ENCODE assay signal across 14 cellular contexts in the genomic region with DNA sequence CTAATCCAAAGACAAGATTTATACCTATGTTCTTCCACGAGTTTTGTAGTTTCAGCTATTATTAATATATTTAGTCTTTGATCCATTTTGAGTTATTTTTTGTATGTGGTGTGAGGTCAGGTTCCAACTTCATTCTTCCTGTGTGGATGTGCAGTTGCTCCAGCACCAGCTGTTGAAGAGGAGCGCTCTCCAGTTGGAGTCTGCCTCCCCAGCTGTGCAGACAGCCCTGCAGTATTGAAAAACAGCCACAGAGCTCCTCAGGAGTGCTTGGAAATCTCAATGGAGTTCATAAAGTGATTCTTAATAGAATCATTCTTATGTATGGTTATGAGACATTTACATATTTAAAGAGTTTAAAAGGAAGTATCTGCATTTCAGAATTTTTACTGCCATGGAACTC. TPM values are rescaled to one million over a fixed set of nuclear protein-coding genes. Genes with fewer than 3 reads are reported as not detected.
DNase-seq lines count a peak whose midpoint lies in the region; ATAC-seq and TF ChIP-seq lines count a peak whose summit lies in the region.
"Had no signal": no experiment of that assay in that cellular context is flagged by ENCODE, and none has a peak within 500 bp of the region (broad histone marks: within the 10 kb centered on the region; RNA-seq: fewer than 3 reads in every experiment).

No MANE protein-coding gene starts in this region.

- no peaks in the 10 kb centered on the region for H3K27me3 Mint-ChIP-seq in T-helper 17 cell
- H3K27me3 Mint-ChIP-seq: CD4-positive, alpha-beta memory T cell had no signal

- DNase-seq in Right ventricle myocardium superior (no peak), cardiac septum (ENCODE audit: low spot score) (no peak), T-helper 17 cell (no peak), myocyte (ENCODE audit: low read depth) (peak; percentile 72), NCI-H1092 (lab: John Stamatoyannopoulos, UW) (no peak), GM20000 (ENCODE audit: low spot score) (no peak)
- DNase-seq: CD4-positive, alpha-beta memory T cell; NCI-H1930; NCI-H2171 treated with DMSO at 0.1 percent for 48 hours; NCI-H510A; NCI-H82; SHP77 treated with DMSO at 0.1 percent for 48 hours had no signal

- peak overlapping the region; percentile 14 for H3K27ac Mint-ChIP-seq in T-helper 17 cell

- peaks cover 33% of the 10 kb centered on the region for H3K4me1 Mint-ChIP-seq in T-helper 17 cell

- no peaks in the 10 kb centered on the region for H3K9me3 ChIP-seq in T-helper 17 cell (ENCODE audit: control insufficient read depth, low read length, poor library complexity, severe bottlenecking)

- H3K4me3 Mint-ChIP-seq in T-helper 17 cell: no peak overlapping the region
- H3K4me3 Mint-ChIP-seq: CD4-positive, alpha-beta memory T cell had no signal

- H3K36me3 Mint-ChIP-seq in T-helper 17 cell (ENCODE audit: low read depth): peaks cover 7% of the 10 kb centered on the region

- ATAC-seq in Right ventricle myocardium superior (ENCODE audit: poor library complexity) (peak; percentile 49), T-helper 17 cell (no peak), HG03108 (IDR thresholded peaks at IDR 0.05; ENCODE audit: unreplicated experiment) (no peak)
- ATAC-seq: HepG2 had no signal

- no peak for TF ChIP-seq CTCF in GM20000 (IDR thresholded peaks at IDR 0.05; ENCODE audit: extremely low read depth, missing control alignments)

- intact Hi-C loops in Right ventricle myocardium superior (cut with DNase I): no loop called here
- intact Hi-C loops in cardiac septum (cut with DNase I): no loop called here

RNA-seq across cellular contexts. Expression of a gene that starts 17.3 kb away (rescaled TPM):
- total RNA-seq in Right ventricle myocardium superior (27.2 TPM), cardiac septum (100 TPM), T-helper 17 cell (100 to 1,000 TPM; 148 to 170 TPM), myocyte (45.1 and 59.5 TPM in 2 replicates)
- polyA plus RNA-seq in myocyte (2012): 32.5 TPM
